Comparison of ENCODE assay signal across 8 cellular contexts in the genomic region with DNA sequence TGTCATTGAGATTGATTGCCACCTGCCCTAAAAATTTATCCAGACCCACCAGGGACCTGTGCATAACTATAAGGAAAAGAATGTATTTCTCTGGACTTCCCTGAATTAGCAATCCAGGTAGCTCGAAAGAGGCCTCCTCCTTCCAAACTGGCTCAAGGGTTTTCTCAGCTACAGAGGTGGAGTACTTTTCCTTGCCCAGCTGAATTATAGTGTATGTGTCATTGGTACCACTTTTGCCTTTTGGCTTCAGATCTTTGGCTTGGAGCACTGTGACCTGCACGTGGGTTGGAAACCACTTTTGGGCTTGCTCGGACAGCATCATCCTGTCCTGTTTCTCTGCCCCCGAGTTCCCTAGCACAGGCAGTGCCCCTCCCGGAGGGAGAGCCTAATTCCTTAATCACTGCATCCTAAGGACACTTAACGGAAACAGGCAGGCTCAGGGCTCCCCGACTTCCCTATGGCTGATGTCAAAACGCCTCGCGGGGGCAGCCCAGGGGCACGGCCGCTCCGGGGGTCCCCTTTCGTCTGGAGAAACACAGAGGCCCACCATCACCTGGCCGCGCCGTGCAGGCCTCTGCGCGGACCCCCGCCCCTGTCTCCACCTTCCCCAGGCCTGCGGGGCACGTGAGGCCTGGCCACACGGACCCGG. TPM values are rescaled to one million over a fixed set of nuclear protein-coding genes. Genes with fewer than 3 reads are reported as not detected.
DNase-seq lines count a peak whose midpoint lies in the region; ATAC-seq and TF ChIP-seq lines count a peak whose summit lies in the region.

No MANE protein-coding gene starts in this region.

- H3K9me3 ChIP-seq in MG63 (no peaks in the 10 kb centered on the region), right lobe of liver (no peaks in the 10 kb centered on the region)

- H3K36me3 ChIP-seq in GM06990 (ENCODE audit: control insufficient read depth, insufficient read depth, low read length) (no peaks in the 10 kb centered on the region), MG63 (no peaks in the 10 kb centered on the region), right lobe of liver (no peaks in the 10 kb centered on the region)

- WGBS in right lobe of liver (ENCODE audit: insufficient coverage, low coverage, low lambda C conversion rate, missing lambda C conversion rate) = 1% methylated on average over 6 of the region's 24 CpGs

- peaks cover 0 to 7% (median 3%) of the 10 kb centered on the region in 4 donors for H3K4me1 ChIP-seq in right lobe of liver

- H3K4me3 ChIP-seq in GM06990 (replicated peaks; ENCODE audit: low read depth, low read length) (peak overlapping the region; percentile 73), MG63 (peak overlapping the region; percentile 75), dorsolateral prefrontal cortex (peak overlapping the region; percentile 69 to 97 (median 87)), right lobe of liver (peak overlapping the region; percentile 75 to 88 (median 78))

- ATAC-seq in activated CD4-positive, CD25-positive, alpha-beta regulatory T cell treated with anti-CD3 and anti-CD28 coated beads, Interleukin-2, amount 50 U/mL, for 24 hours = peak; percentile 1 to 2
- peak; percentile 21 to 46 (median 40) for ATAC-seq in right lobe of liver

- intact Hi-C loops in dorsolateral prefrontal cortex (cut with DNase I) = loop anchor here (5.0 kb wide), 4 partner anchors 166 to 669 kb away; a partner anchor contains a TSS
- intact Hi-C loops in right lobe of liver (cut with DNase I) = no loop called here

- H3K27me3 ChIP-seq in GM06990 (replicated peaks; ENCODE audit: control insufficient read depth, insufficient read depth, low read length) (no peaks in the 10 kb centered on the region), MG63 (no peaks in the 10 kb centered on the region), dorsolateral prefrontal cortex (no peaks in the 10 kb centered on the region), right lobe of liver (no peaks in the 10 kb centered on the region)

- DNase-seq in GM06990 (ENCODE audit: extremely low read depth, insufficient read length) = no peak
- peak; percentile 67 for DNase-seq in HCEC 1CT
- DNase-seq in MG63 = peak; percentile 72
- peak in 8 of 10 donors; percentile 27 to 48 (median 42) for DNase-seq in dorsolateral prefrontal cortex
- DNase-seq in right lobe of liver = peak in 1 of 3 donors; percentile 55
- peak; percentile 4 for DNase-seq in stimulated activated CD8-positive, alpha-beta memory T cell treated with anti-CD3 and anti-CD28 coated beads, Interleukin-15, amount 100 ng/mL, for 24 hours (ENCODE audit: low read depth)
- no peak for DNase-seq in HuH-7 (ENCODE audit: low spot score)

- no peak for TF ChIP-seq POLR2A in right lobe of liver (IDR thresholded peaks at IDR 0.05)

- peak overlapping the region; percentile 61 to 98 (median 94) for H3K27ac ChIP-seq in dorsolateral prefrontal cortex
- peak overlapping the region; percentile 61 to 87 (median 86) for H3K27ac ChIP-seq in right lobe of liver

- TF ChIP-seq CTCF in GM06990 (IDR thresholded peaks at IDR 0.05; ENCODE audit: insufficient read depth, low read length, poor library complexity, severe bottlenecking) = no peak
- TF ChIP-seq CTCF in dorsolateral prefrontal cortex (IDR thresholded peaks at IDR 0.05 in 54 of 56, conservative IDR thresholded peaks at IDR 0.05 in 2 of 56; ENCODE audit: low read depth in 1 of 56, partially characterized antibody in 56 of 56) = peak in 3 of 56 donors; percentile 7 to 12 (median 11)
- TF ChIP-seq CTCF in right lobe of liver (IDR thresholded peaks at IDR 0.05) = no peak

RNA-seq across cellular contexts. Expression of a gene that starts 0.8 kb away (rescaled TPM):
- 10.4 and 11.2 TPM in 2 replicates for total RNA-seq in MG63 (2014; rRNA removed; shearing (Covaris generic); ENCODE audit: low replicate concordance)
- total RNA-seq in dorsolateral prefrontal cortex (10 to 100 TPM; 32.7 to 65.3 (median 48.8) TPM), right lobe of liver (10 to 100 TPM in 1 of 6 experiments, 1 to 10 TPM in 5; 5.3 to 14.3 (median 6.9) TPM)

Comparison
In these comparisons a context has a peak if more than half of its experiments do, and no peak if none do; other contexts are left out.
1. DNase-seq: peak in HCEC 1CT (single experiment), MG63 (single experiment), dorsolateral prefrontal cortex (8 of 10) and stimulated activated CD8-positive, alpha-beta memory T cell treated with anti-CD3 and anti-CD28 coated beads, Interleukin-15, amount 100 ng/mL, for 24 hours (single experiment); none in GM06990 (single experiment) and HuH-7 (single experiment).
2. intact Hi-C loops: an anchor here in dorsolateral prefrontal cortex (5.0 kb wide); none called in right lobe of liver.
3. Peak in every context shown above with its lines, with median percentiles within 50 percentile points of each other: H3K4me3 ChIP-seq.